ENCODE assay signal across 7 cellular contexts in genomic region chr17:82459936-82460335, GRCh38. TPM values are rescaled to one million over a fixed set of nuclear protein-coding genes. Genes with fewer than 3 reads are reported as not detected.
DNase-seq lines count a peak whose midpoint lies in the region; ATAC-seq and TF ChIP-seq lines count a peak whose summit lies in the region.
"Not testable (repeated sequence)": the region's sequence is repeated elsewhere in the genome, so short reads cannot be mapped to it uniquely, and the experiment has no call there.

No MANE protein-coding gene starts in this region.

- not testable (repeated sequence) for H3K27ac Mint-ChIP-seq in T-helper 2 cell treated with Interferon-gamma antibody and Interleukin-4, amounts not matched to agents 5 μg/mL and 100 μg/mL, for 36 hours; activated T-helper 17 cell treated with anti-CD3 and anti-CD28 coated beads, Interleukin-2, amount 50 U/mL, for 72 hours
- peak overlapping the region; percentile 16 for H3K27ac Mint-ChIP-seq in mesothelial cell of epicardium

- H3F3A ChIP-seq in MM.1S (ENCODE audit: insufficient read depth, low read length): peaks cover 37% of the 10 kb centered on the region

- H3K36me3 Mint-ChIP-seq in T-helper 2 cell treated with Interferon-gamma antibody and Interleukin-4, amounts not matched to agents 5 μg/mL and 100 μg/mL, for 36 hours (ENCODE audit: low read depth): peaks cover 45% of the 10 kb centered on the region
- H3K36me3 Mint-ChIP-seq in activated T-helper 17 cell treated with anti-CD3 and anti-CD28 coated beads, Interleukin-2, amount 50 U/mL, for 72 hours (ENCODE audit: low read depth): peaks cover 75% of the 10 kb centered on the region
- H3K36me3 Mint-ChIP-seq in mesothelial cell of epicardium: peaks cover 27% of the 10 kb centered on the region

- intact Hi-C loops in posterior vena cava (cut with DNase I): not testable (repeated sequence)

- not testable (repeated sequence) for H3K9me2 ChIP-seq in MM.1S (replicated peaks; ENCODE audit: insufficient read depth, low read length)

- peaks cover 48% of the 10 kb centered on the region for H3K79me2 ChIP-seq in DND-41 (ENCODE audit: insufficient read depth, low read length)
- peaks cover 37% of the 10 kb centered on the region for H3K79me2 ChIP-seq in MM.1S (ENCODE audit: low read length)

- H3K4me1 ChIP-seq in DND-41 (ENCODE audit: insufficient read depth, low read length) (peaks cover 36% of the 10 kb centered on the region), MM.1S (ENCODE audit: low read length) (peaks cover 31% of the 10 kb centered on the region)
- not testable (repeated sequence) for H3K4me1 ChIP-seq in ectodermal cell (ENCODE audit: control insufficient read depth, insufficient read depth, low read length)

- WGBS in ectodermal cell, 2 experiments: 92 to 96% methylated on average over 9 of the region's 9 CpGs

- not testable (repeated sequence) for H3K27me3 ChIP-seq in DND-41 (ENCODE audit: insufficient read depth, low read length, poor library complexity); MM.1S (replicated peaks; ENCODE audit: insufficient read depth, low read length); ectodermal cell (ENCODE audit: control insufficient read depth, insufficient read depth, low read length, poor library complexity, severe bottlenecking)

- TF ChIP-seq CTCF in DND-41 (IDR thresholded peaks at IDR 0.05; ENCODE audit: borderline replicate concordance, extremely low read depth, low read length, poor library complexity, severe bottlenecking); MM.1S (IDR thresholded peaks at IDR 0.05; ENCODE audit: low read length); mesothelial cell of epicardium (IDR thresholded peaks at IDR 0.05; ENCODE audit: unreplicated experiment): not testable (repeated sequence)

- H2AFZ ChIP-seq in DND-41 (ENCODE audit: low read depth, low read length); MM.1S (ENCODE audit: low read length): not testable (repeated sequence)

- ATAC-seq in DND-41 (ENCODE audit: insufficient read depth, low read depth); activated T-helper 17 cell treated with anti-CD3 and anti-CD28 coated beads, Interleukin-2, amount 50 U/mL, for 72 hours (replicated peaks): not testable (repeated sequence)

- not testable (repeated sequence) for H3K27ac ChIP-seq in DND-41 (ENCODE audit: low read length); MM.1S (ENCODE audit: low read length); ectodermal cell (ENCODE audit: insufficient read depth, low read depth, low read length, poor library complexity, severe bottlenecking)

- H3K36me3 ChIP-seq in DND-41 (ENCODE audit: insufficient read depth, low read length): peaks cover 56% of the 10 kb centered on the region
- not testable (repeated sequence) for H3K36me3 ChIP-seq in MM.1S (replicated peaks; ENCODE audit: insufficient read depth, low read length)
- H3K36me3 ChIP-seq in ectodermal cell (ENCODE audit: control insufficient read depth, insufficient read depth, low read length): peaks cover 30% of the 10 kb centered on the region

- DNase-seq in DND-41; MM.1S; T-helper 2 cell treated with Interferon-gamma antibody and Interleukin-4, amounts not matched to agents 5 μg/mL and 100 μg/mL, for 36 hours (ENCODE audit: low spot score); mesothelial cell of epicardium (ENCODE audit: low spot score in 2 of 2, unreplicated experiment in 2 of 2): not testable (repeated sequence)
- DNase-seq in posterior vena cava (ENCODE audit: low spot score): peak; percentile 50

- H3K9me3 ChIP-seq in DND-41 (ENCODE audit: insufficient read depth, low read length, severe bottlenecking); MM.1S (replicated peaks; ENCODE audit: insufficient read depth, low read length); ectodermal cell (ENCODE audit: control insufficient read depth, low read length): not testable (repeated sequence)

- peak overlapping the region; percentile 89 for H3K9ac ChIP-seq in DND-41 (ENCODE audit: low read depth, low read length)
- not testable (repeated sequence) for H3K9ac ChIP-seq in MM.1S (ENCODE audit: low read length)

- H3K4me1 Mint-ChIP-seq in T-helper 2 cell treated with Interferon-gamma antibody and Interleukin-4, amounts not matched to agents 5 μg/mL and 100 μg/mL, for 36 hours (ENCODE audit: low read depth): peaks cover 30% of the 10 kb centered on the region
- H3K4me1 Mint-ChIP-seq in activated T-helper 17 cell treated with anti-CD3 and anti-CD28 coated beads, Interleukin-2, amount 50 U/mL, for 72 hours: peaks cover 28% of the 10 kb centered on the region
- peaks cover 16% of the 10 kb centered on the region for H3K4me1 Mint-ChIP-seq in mesothelial cell of epicardium

- H4K20me1 ChIP-seq in DND-41 (ENCODE audit: insufficient read depth, low read length): peaks cover 23% of the 10 kb centered on the region
- not testable (repeated sequence) for H4K20me1 ChIP-seq in MM.1S (ENCODE audit: insufficient read depth, low read length)

- peak overlapping the region; percentile 97 for H3K4me2 ChIP-seq in DND-41 (ENCODE audit: insufficient read depth, low read length)
- peak overlapping the region; percentile 66; the same call in 1 of the 2 replicates for H3K4me2 ChIP-seq in MM.1S (ENCODE audit: low read depth, low read length)

- H3K27me3 Mint-ChIP-seq in T-helper 2 cell treated with Interferon-gamma antibody and Interleukin-4, amounts not matched to agents 5 μg/mL and 100 μg/mL, for 36 hours (ENCODE audit: low read depth); activated T-helper 17 cell treated with anti-CD3 and anti-CD28 coated beads, Interleukin-2, amount 50 U/mL, for 72 hours; mesothelial cell of epicardium (ENCODE audit: low read depth): not testable (repeated sequence)

- peak overlapping the region; percentile 32 for H3K4me3 Mint-ChIP-seq in T-helper 2 cell treated with Interferon-gamma antibody and Interleukin-4, amounts not matched to agents 5 μg/mL and 100 μg/mL, for 36 hours
- peak overlapping the region; percentile 94 for H3K4me3 Mint-ChIP-seq in activated T-helper 17 cell treated with anti-CD3 and anti-CD28 coated beads, Interleukin-2, amount 50 U/mL, for 72 hours
- peak overlapping the region; percentile 95 for H3K4me3 Mint-ChIP-seq in mesothelial cell of epicardium

- H3K4me3 ChIP-seq in DND-41 (ENCODE audit: low read depth in 1 of 2, low read length in 2 of 2) (peak overlapping the region in 1 of 2 experiments; percentile 100; a peak in 2 of 4 replicates), ectodermal cell (ENCODE audit: insufficient read depth, low read depth, low read length) (peak overlapping the region; percentile 87)
- not testable (repeated sequence) for H3K4me3 ChIP-seq in MM.1S (ENCODE audit: low read length)

- not testable (repeated sequence) for H3K9me3 Mint-ChIP-seq in T-helper 2 cell treated with Interferon-gamma antibody and Interleukin-4, amounts not matched to agents 5 μg/mL and 100 μg/mL, for 36 hours; activated T-helper 17 cell treated with anti-CD3 and anti-CD28 coated beads, Interleukin-2, amount 50 U/mL, for 72 hours; mesothelial cell of epicardium

RNA-seq across cellular contexts. Expression of gene NARF, which starts 1.4 kb away (rescaled TPM):
- 100 to 1,000 TPM; 164 to 194 TPM for total RNA-seq in activated T-helper 17 cell treated with anti-CD3 and anti-CD28 coated beads, Interleukin-2, amount 50 U/mL, for 72 hours
- 123 TPM for polyA plus RNA-seq in ectodermal cell (2013, experiment 1 of 4)
- polyA plus RNA-seq in ectodermal cell (2013, experiment 2 of 4): 138 TPM
- polyA plus RNA-seq in ectodermal cell (2013, experiment 3 of 4): 129 TPM
- 123 TPM for polyA plus RNA-seq in ectodermal cell (2013, experiment 4 of 4)
- total RNA-seq in mesothelial cell of epicardium: 116 to 123 TPM (median 122 TPM) in 3 replicates
- 10 to 100 TPM; 34.2 to 37.1 TPM for total RNA-seq in posterior vena cava

RNA-seq across cellular contexts. Expression of gene CYBC1, which starts 9.4 kb away (rescaled TPM):
- 100 to 1,000 TPM; 297 to 323 TPM for total RNA-seq in activated T-helper 17 cell treated with anti-CD3 and anti-CD28 coated beads, Interleukin-2, amount 50 U/mL, for 72 hours
- polyA plus RNA-seq in ectodermal cell (2013, experiment 1 of 4): 71.0 TPM
- 78.3 TPM for polyA plus RNA-seq in ectodermal cell (2013, experiment 2 of 4)
- 53.9 TPM for polyA plus RNA-seq in ectodermal cell (2013, experiment 3 of 4)
- polyA plus RNA-seq in ectodermal cell (2013, experiment 4 of 4): 56.9 TPM
- 86.7 to 93.0 TPM (median 88.1 TPM) in 3 replicates for total RNA-seq in mesothelial cell of epicardium
- 10 to 100 TPM; 55.5 to 77.9 TPM for total RNA-seq in posterior vena cava

RNA-seq across cellular contexts. Expression of gene OGFOD3, which starts 41.5 kb away (rescaled TPM):
- 10 to 100 TPM; 16.2 to 20.7 TPM for total RNA-seq in activated T-helper 17 cell treated with anti-CD3 and anti-CD28 coated beads, Interleukin-2, amount 50 U/mL, for 72 hours
- polyA plus RNA-seq in ectodermal cell (2013, experiment 1 of 4): 26.4 TPM
- 27.2 TPM for polyA plus RNA-seq in ectodermal cell (2013, experiment 2 of 4)
- 24.3 TPM for polyA plus RNA-seq in ectodermal cell (2013, experiment 3 of 4)
- 26.5 TPM for polyA plus RNA-seq in ectodermal cell (2013, experiment 4 of 4)
- total RNA-seq in mesothelial cell of epicardium (36.6 to 40.3 TPM (median 39.3 TPM) in 3 replicates), posterior vena cava (10 to 100 TPM; 21.0 to 26.8 TPM)

RNA-seq across cellular contexts. Expression of gene HEXD, which starts 41.8 kb away (rescaled TPM):
- 10 to 100 TPM; 25.1 to 31.9 TPM for total RNA-seq in activated T-helper 17 cell treated with anti-CD3 and anti-CD28 coated beads, Interleukin-2, amount 50 U/mL, for 72 hours
- polyA plus RNA-seq in ectodermal cell (2013, experiment 1 of 4): 27.3 TPM
- polyA plus RNA-seq in ectodermal cell (2013, experiment 2 of 4): 27.9 TPM
- polyA plus RNA-seq in ectodermal cell (2013, experiment 3 of 4): 30.4 TPM
- polyA plus RNA-seq in ectodermal cell (2013, experiment 4 of 4): 34.5 TPM
- total RNA-seq in mesothelial cell of epicardium: 75.3 to 82.8 TPM (median 76.3 TPM) in 3 replicates
- 10 to 100 TPM; 10.0 to 16.4 TPM for total RNA-seq in posterior vena cava

RNA-seq across cellular contexts. Expression of gene FOXK2, which starts 59.6 kb away (rescaled TPM):
- 10 to 100 TPM; 38.2 to 59.4 TPM for total RNA-seq in activated T-helper 17 cell treated with anti-CD3 and anti-CD28 coated beads, Interleukin-2, amount 50 U/mL, for 72 hours
- polyA plus RNA-seq in ectodermal cell (2013, experiment 1 of 4): 60.9 TPM
- polyA plus RNA-seq in ectodermal cell (2013, experiment 2 of 4): 59.8 TPM
- 40.7 TPM for polyA plus RNA-seq in ectodermal cell (2013, experiment 3 of 4)
- 45.0 TPM for polyA plus RNA-seq in ectodermal cell (2013, experiment 4 of 4)
- total RNA-seq in mesothelial cell of epicardium (88.3 to 92.0 TPM (median 91.7 TPM) in 3 replicates), posterior vena cava (10 to 100 TPM; 42.4 to 49.6 TPM)

Comparison
In these comparisons a context has a peak if more than half of its experiments do, and no peak if none do; other contexts are left out.
1. H3K4me3 Mint-ChIP-seq: peak in every context shown above with its lines; median percentile 95 in mesothelial cell of epicardium; 94 in activated T-helper 17 cell treated with anti-CD3 and anti-CD28 coated beads, Interleukin-2, amount 50 U/mL, for 72 hours; 32 in T-helper 2 cell treated with Interferon-gamma antibody and Interleukin-4, amounts not matched to agents 5 μg/mL and 100 μg/mL, for 36 hours.